In the genomic region with DNA sequence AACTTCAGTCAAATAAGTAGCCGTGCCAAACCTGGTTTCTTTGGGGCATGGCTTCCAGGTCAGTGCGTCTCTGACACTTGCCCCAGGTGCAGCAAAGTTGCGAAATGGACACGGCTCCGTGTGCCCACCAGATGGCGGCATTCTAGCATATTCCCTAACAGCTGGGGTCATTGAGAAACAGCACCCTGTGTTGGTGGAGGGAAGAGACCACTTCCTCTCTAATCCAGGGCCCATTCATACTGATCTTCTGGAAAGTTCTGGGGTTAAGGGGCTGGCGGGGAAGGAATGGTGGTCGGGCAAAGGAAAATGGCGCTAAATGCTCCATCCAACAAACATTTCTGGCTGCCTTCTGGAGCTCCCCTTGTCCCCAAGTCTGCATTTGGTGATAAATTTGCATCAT, we compare ENCODE assay signal across 8 cellular contexts.
DNase-seq lines count a peak whose midpoint lies in the region; ATAC-seq, FAIRE-seq and TF ChIP-seq lines count a peak whose summit lies in the region.

No MANE protein-coding gene starts in this region.

- H3K36me3 Mint-ChIP-seq in T-helper 17 cell (ENCODE audit: low read depth), result no peaks in the 10 kb centered on the region

- peak; percentile 82 to 86 for TF ChIP-seq RAD21 in K562 (CRISPR knock-in tag; conservative IDR thresholded peaks at IDR 0.05 in 1 of 2, IDR thresholded peaks at IDR 0.05 in 1 of 2)

- in situ Hi-C loops in K562 (cut with MboI), result loop anchor here (5.0 kb wide), 1 partner anchor 137 kb away; no protein-coding TSS in a partner anchor

- BruUV-seq in K562 (replicated peaks; lab: Mats Ljungman, UMichigan), result no TSS peak

- no peaks in the 10 kb centered on the region for H3K36me3 ChIP-seq in K562 (ENCODE audit: control insufficient read depth, insufficient read depth, low read length)

- H3K27me3 ChIP-seq in K562 (ENCODE audit: control insufficient read depth in 2 of 2, insufficient read depth in 2 of 2, low read length in 2 of 2), result peaks cover 0 to 9% of the 10 kb centered on the region in 2 experiments; a peak in 4 of 5 replicates

- 0% methylated on average over 9 of the region's 9 CpGs for WGBS in K562 (ENCODE audit: insufficient coverage, low coverage, missing lambda C conversion rate)

- TF ChIP-seq CTCF in LNCaP clone FGC (IDR thresholded peaks at IDR 0.05; ENCODE audit: control insufficient read depth, extremely low read depth, insufficient read depth) (peak; percentile 78), K562 (IDR thresholded peaks at IDR 0.05 in 2 of 3, conservative IDR thresholded peaks at IDR 0.05 in 1 of 3; ENCODE audit: insufficient read depth in 2 of 3, low read depth in 1 of 3, low read length in 3 of 3) (peak; percentile 76 to 80 (median 76))

- H3K9me3 ChIP-seq in T-helper 17 cell (ENCODE audit: control insufficient read depth, low read length, poor library complexity, severe bottlenecking) (no peaks in the 10 kb centered on the region), K562 (replicated peaks; ENCODE audit: control insufficient read depth, insufficient read depth, low read depth, low read length) (no peaks in the 10 kb centered on the region)

- H3K4me3 ChIP-seq in LNCaP clone FGC (ENCODE audit: low read depth, low read length), result no peak overlapping the region
- no peak overlapping the region for H3K4me3 ChIP-seq in K562

- H3K27ac ChIP-seq in K562 (ENCODE audit: extremely low read depth, low read depth, low read length), result no peak overlapping the region

- ATAC-seq in T-helper 17 cell (peak; percentile 52), K562 (peak; percentile 88), HG02885 (IDR thresholded peaks at IDR 0.05; ENCODE audit: poor library complexity, unreplicated experiment) (no peak), HG03342 (IDR thresholded peaks at IDR 0.05; ENCODE audit: unreplicated experiment) (no peak)

- no peak overlapping the region for H3K4me2 ChIP-seq in K562 (ENCODE audit: insufficient read depth, low read length)

- POLR2A ChIA-PET in K562 (lab: Yijun Ruan, JAX), result interaction anchor here (1.1 kb wide), 1 partner anchor 117 kb away, joined by 3 read pairs; no protein-coding TSS in a partner anchor

- DNase-seq in EH (ENCODE audit: low read depth), result peak; percentile 71
- DNase-seq in LNCaP clone FGC (ENCODE audit: low read depth), result no peak
- peak in 2 of 3 donors; percentile 18 to 32 for DNase-seq in T-helper 17 cell
- DNase-seq in K562 (ENCODE audit: extremely low read depth in 1 of 4, low spot score in 3 of 4), result peak; percentile 63 to 69 (median 68)
- peak; percentile 45 for DNase-seq in inferior parietal cortex (ENCODE audit: extremely low spot score)
- peak; percentile 55 to 64 for DNase-seq in stimulated activated CD4-positive, alpha-beta T cell treated with anti-CD3 and anti-CD28 coated beads, Interleukin-2, amount 100 ng/mL, for 24 hours

- TF ChIP-seq EP300 in K562 (IDR thresholded peaks at IDR 0.05; ENCODE audit: low read length), result no peak

- H3K4me1 Mint-ChIP-seq in T-helper 17 cell, result no peaks in the 10 kb centered on the region

- peaks cover 50% of the 10 kb centered on the region for H3K27me3 Mint-ChIP-seq in T-helper 17 cell

- peak; percentile 73 for FAIRE-seq in K562 (lab: Jason Lieb, UNC)

- no peaks in the 10 kb centered on the region for H3K9me1 ChIP-seq in K562 (ENCODE audit: control insufficient read depth, insufficient read depth, low read length)

- no peak overlapping the region for H3K9ac ChIP-seq in K562 (ENCODE audit: insufficient read depth in 1 of 2, low read depth in 2 of 2, low read length in 2 of 2)

- no peak overlapping the region for H3K27ac Mint-ChIP-seq in T-helper 17 cell

- H3K4me1 ChIP-seq in K562 (replicated peaks in 1 of 2; ENCODE audit: control insufficient read depth in 2 of 2, insufficient read depth in 2 of 2, low read length in 2 of 2), result no peaks in the 10 kb centered on the region; a peak in 1 of 5 replicates

- no peaks in the 10 kb centered on the region for H3K79me2 ChIP-seq in K562 (ENCODE audit: control insufficient read depth, insufficient read depth, low read length)

- no peaks in the 10 kb centered on the region for H4K20me1 ChIP-seq in K562 (replicated peaks; ENCODE audit: control insufficient read depth, insufficient read depth, low read length)

- no peak for TF ChIP-seq POLR2A in K562 (conservative IDR thresholded peaks at IDR 0.05)

- peak overlapping the region; percentile 70; the same call in 1 of the 2 replicates for H2AFZ ChIP-seq in K562 (ENCODE audit: low read depth, low read length)

- CTCF ChIA-PET in K562 (lab: Yijun Ruan, JAX; ENCODE audit: low intra/inter-chr PET ratio), result interaction anchor here (0.7 to 1.7 kb wide), 4 partner anchors 102 to 341 kb away, joined by 3 to 8 read pairs (median 4); no protein-coding TSS in a partner anchor

- no peak overlapping the region for H3K4me3 Mint-ChIP-seq in T-helper 17 cell

- intact Hi-C loops in K562 (cut with micrococcal nuclease), result loop anchor here (2.0 to 10.0 kb wide), 3 partner anchors 128 to 325 kb away; no protein-coding TSS in a partner anchor

TF ChIP-seq in K562, 482 proteins besides CTCF, POLR2A, EP300 and RAD21:
- TF ChIP-seq SAFB2 (IDR thresholded peaks at IDR 0.05; ENCODE audit: borderline replicate concordance, low read depth, low read length, severe bottlenecking) (no peak), RBBP5 (IDR thresholded peaks at IDR 0.05; ENCODE audit: borderline replicate concordance, insufficient read depth, low read length, poor library complexity, severe bottlenecking) (no peak), CEBPB (tag; IDR thresholded peaks at IDR 0.05) (peak; percentile 97), MYC (IDR thresholded peaks at IDR 0.05; ENCODE audit: low read depth, low read length) (no peak), MYC (CRISPR knock-in tag; IDR thresholded peaks at IDR 0.05; ENCODE audit: borderline replicate concordance, low read depth) (no peak), STAG1 (CRISPR knock-in tag; IDR thresholded peaks at IDR 0.05; ENCODE audit: borderline replicate concordance) (peak; percentile 41; the same call in 1 of the 2 replicates), PHF20 (IDR thresholded peaks at IDR 0.05; ENCODE audit: partially characterized antibody) (no peak), SPI1 (IDR thresholded peaks at IDR 0.05; ENCODE audit: borderline replicate concordance, low read depth, low read length) (peak; percentile 81; the same call in 1 of the 2 replicates), YY1 (IDR thresholded peaks at IDR 0.05; ENCODE audit: borderline replicate concordance in 1 of 3, control insufficient read depth in 1 of 3, extremely low read depth in 1 of 3, insufficient read depth in 3 of 3, insufficient read length in 1 of 3, insufficient replicate concordance in 2 of 3, low read depth in 1 of 3, low read length in 2 of 3) (no peak), ATF7 (IDR thresholded peaks at IDR 0.05) (0 out of 2 replicates have a peak, but pooled peaks have one; percentile 14), CEBPG (CRISPR knock-in tag; IDR thresholded peaks at IDR 0.05) (peak; percentile 83), CEBPG (tag; conservative IDR thresholded peaks at IDR 0.05 in 1 of 2, IDR thresholded peaks at IDR 0.05 in 1 of 2) (peak; percentile 83 to 95), SMC3 (conservative IDR thresholded peaks at IDR 0.05; ENCODE audit: insufficient read depth, low read depth, low read length) (peak; percentile 70), ZNF121 (CRISPR knock-in tag; conservative IDR thresholded peaks at IDR 0.05) (peak; percentile 67)
- TF ChIP-seq, protein P1, sequence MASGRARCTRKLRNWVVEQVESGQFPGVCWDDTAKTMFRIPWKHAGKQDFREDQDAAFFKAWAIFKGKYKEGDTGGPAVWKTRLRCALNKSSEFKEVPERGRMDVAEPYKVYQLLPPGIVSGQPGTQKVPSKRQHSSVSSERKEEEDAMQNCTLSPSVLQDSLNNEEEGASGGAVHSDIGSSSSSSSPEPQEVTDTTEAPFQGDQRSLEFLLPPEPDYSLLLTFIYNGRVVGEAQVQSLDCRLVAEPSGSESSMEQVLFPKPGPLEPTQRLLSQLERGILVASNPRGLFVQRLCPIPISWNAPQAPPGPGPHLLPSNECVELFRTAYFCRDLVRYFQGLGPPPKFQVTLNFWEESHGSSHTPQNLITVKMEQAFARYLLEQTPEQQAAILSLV (tag; IDR thresholded peaks at IDR 0.05), result 0 out of 2 replicates have a peak, but pooled peaks have one; percentile 27
- TF ChIP-seq, protein P2, sequence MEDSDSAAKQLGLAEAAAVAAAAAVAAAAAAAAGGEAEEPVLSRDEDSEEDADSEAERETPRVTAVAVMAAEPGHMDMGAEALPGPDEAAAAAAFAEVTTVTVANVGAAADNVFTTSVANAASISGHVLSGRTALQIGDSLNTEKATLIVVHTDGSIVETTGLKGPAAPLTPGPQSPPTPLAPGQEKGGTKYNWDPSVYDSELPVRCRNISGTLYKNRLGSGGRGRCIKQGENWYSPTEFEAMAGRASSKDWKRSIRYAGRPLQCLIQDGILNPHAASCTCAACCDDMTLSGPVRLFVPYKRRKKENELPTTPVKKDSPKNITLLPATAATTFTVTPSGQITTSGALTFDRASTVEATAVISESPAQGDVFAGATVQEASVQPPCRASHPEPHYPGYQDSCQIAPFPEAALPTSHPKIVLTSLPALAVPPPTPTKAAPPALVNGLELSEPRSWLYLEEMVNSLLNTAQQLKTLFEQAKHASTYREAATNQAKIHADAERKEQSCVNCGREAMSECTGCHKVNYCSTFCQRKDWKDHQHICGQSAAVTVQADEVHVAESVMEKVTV (CRISPR knock-in tag; IDR thresholded peaks at IDR 0.05), result peak; percentile 71
- TF ChIP-seq, protein P3, sequence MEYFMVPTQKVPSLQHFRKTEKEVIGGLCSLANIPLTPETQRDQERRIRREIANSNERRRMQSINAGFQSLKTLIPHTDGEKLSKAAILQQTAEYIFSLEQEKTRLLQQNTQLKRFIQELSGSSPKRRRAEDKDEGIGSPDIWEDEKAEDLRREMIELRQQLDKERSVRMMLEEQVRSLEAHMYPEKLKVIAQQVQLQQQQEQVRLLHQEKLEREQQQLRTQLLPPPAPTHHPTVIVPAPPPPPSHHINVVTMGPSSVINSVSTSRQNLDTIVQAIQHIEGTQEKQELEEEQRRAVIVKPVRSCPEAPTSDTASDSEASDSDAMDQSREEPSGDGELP (CRISPR knock-in tag; IDR thresholded peaks at IDR 0.05; ENCODE audit: borderline replicate concordance), result peak; percentile 75; the same call in 1 of the 2 replicates

Comparison
In these comparisons a context has a peak if more than half of its experiments do, and no peak if none do; other contexts are left out.
1. ATAC-seq: peak in T-helper 17 cell (single experiment) and K562 (single experiment); none in HG02885 (single experiment) and HG03342 (single experiment).